8 cellular contexts compared by ENCODE assay signal in genomic region chr6:31619805-31620585, GRCh38. TPM values are rescaled to one million over a fixed set of nuclear protein-coding genes. Genes with fewer than 3 reads are reported as not detected.
DNase-seq lines count a peak whose midpoint lies in the region; ATAC-seq, FAIRE-seq and TF ChIP-seq lines count a peak whose summit lies in the region.

No MANE protein-coding gene starts in this region.

- peak overlapping the region; percentile 98 for H2AFZ ChIP-seq in keratinocyte (ENCODE audit: control insufficient read depth, low read length)

- peak overlapping the region; percentile 96 for H3K9ac ChIP-seq in keratinocyte (ENCODE audit: control insufficient read depth, extremely low read depth, insufficient read depth, low read length)

- peaks cover 21% of the 10 kb centered on the region for H4K20me1 ChIP-seq in keratinocyte (ENCODE audit: control insufficient read depth, extremely low read depth, insufficient read depth, low read length)

- no peaks in the 10 kb centered on the region for H3K9me3 ChIP-seq in keratinocyte (ENCODE audit: control insufficient read depth, low read depth, low read length)

- FAIRE-seq in keratinocyte (lab: Jason Lieb, UNC) = peak; percentile 26

- ATAC-seq in HG03432 (IDR thresholded peaks at IDR 0.05; ENCODE audit: unreplicated experiment) = peak; percentile 81

- no peak for TF ChIP-seq CTCF in keratinocyte (optimal IDR thresholded peaks at IDR 0.05 in 1 of 3, IDR thresholded peaks at IDR 0.05 in 1 of 3, conservative IDR thresholded peaks at IDR 0.05 in 1 of 3; ENCODE audit: extremely low read depth in 1 of 3, insufficient read depth in 2 of 3, low read length in 3 of 3)

- H3K4me2 ChIP-seq in keratinocyte (ENCODE audit: control insufficient read depth, extremely low read depth, insufficient read depth, low read depth, low read length) = peak overlapping the region; percentile 77

- peaks cover 42% of the 10 kb centered on the region for H3K79me2 ChIP-seq in keratinocyte (ENCODE audit: control insufficient read depth, insufficient read depth, low read length)

- peak overlapping the region; percentile 82 to 99 (median 90) for H3K4me3 ChIP-seq in keratinocyte (ENCODE audit: control insufficient read depth in 2 of 3, extremely low read depth in 1 of 3, insufficient read depth in 2 of 3, low read depth in 1 of 3, low read length in 3 of 3)

- dilution Hi-C loops in keratinocyte (cut with MboI; ENCODE audit: extremely low pct_ligation_motif_present, low sequenced_read_pairs) = no loop called here

- peaks cover 14% of the 10 kb centered on the region for H3K4me1 ChIP-seq in keratinocyte (ENCODE audit: control insufficient read depth, extremely low read depth, insufficient read depth, low read length)

- peak overlapping the region; percentile 97 for H3K27ac ChIP-seq in keratinocyte (ENCODE audit: control insufficient read depth, insufficient read depth, low read length)

- no peaks in the 10 kb centered on the region for H3K27me3 ChIP-seq in keratinocyte (ENCODE audit: control insufficient read depth, extremely low read depth, insufficient read depth, low read length)

- TF ChIP-seq POLR2A in GM19193 (IDR thresholded peaks at IDR 0.05; ENCODE audit: extremely low read depth, insufficient read depth, insufficient read length) = peak; percentile 89

- peaks cover 2% of the 10 kb centered on the region for H3K9me1 ChIP-seq in keratinocyte (ENCODE audit: control insufficient read depth, extremely low read depth, insufficient read depth, low read length)

- DNase-seq in Ammon's horn (ENCODE audit: low spot score) (peak; percentile 100), NCI-H460 (ENCODE audit: extremely low read depth, low read depth) (peak; percentile 96), cerebellum (ENCODE audit: low spot score) (peak; percentile 99), keratinocyte (ENCODE audit: low read depth, low spot score) (peak; percentile 95)
- DNase-seq in activated CD4-positive, alpha-beta T cell treated with anti-CD3 and anti-CD28 coated beads for 1 hour = peak; percentile 92
- DNase-seq in stimulated activated CD4-positive, alpha-beta T cell treated with anti-CD3 and anti-CD28 coated beads, Interleukin-12 subunit alpha, Interleukin-12 subunit beta, amount 100 ng/mL, for 48 hours (ENCODE audit: low read depth in 2 of 3, low spot score in 1 of 3) = peak; percentile 97

- peaks cover 14 to 26% of the 10 kb centered on the region in 2 experiments for H3K36me3 ChIP-seq in keratinocyte (ENCODE audit: control insufficient read depth in 2 of 2, extremely low read depth in 1 of 2, insufficient read depth in 2 of 2, low read length in 2 of 2)

RNA-seq across cellular contexts. Expression of gene PRRC2A, which starts 0.5 kb away (rescaled TPM):
- total RNA-seq in NCI-H460 (2014; rRNA removed; shearing (Covaris generic)) = 68.9 and 72.2 TPM in 2 replicates
- 89.8 and 103 TPM in 2 replicates for polyA plus RNA-seq in NCI-H460 (2014; cell fraction: nucleus; rRNA removed)
- 58.3 TPM for total RNA-seq in cerebellum
- polyA plus RNA-seq in keratinocyte = 20.5 to 58.0 TPM (median 22.7 TPM) in 3 replicates
- 44.2 TPM for polyA plus RNA-seq in keratinocyte (2011; ENCODE audit: low read depth)
- 25.7 and 48.2 TPM in 2 replicates for polyA plus RNA-seq in keratinocyte (2011; cell fraction: cytosol; rRNA removed)
- polyA plus RNA-seq in keratinocyte (2011; cell fraction: nucleus; rRNA removed) = 110 and 159 TPM in 2 replicates
- 73.2 and 119 TPM in 2 replicates for polyA plus RNA-seq in keratinocyte (2012; ENCODE audit: low replicate concordance)
- 26.0 to 217 TPM (median 32.8 TPM) in 3 replicates for polyA minus RNA-seq in keratinocyte
- 63.5 TPM for polyA minus RNA-seq in keratinocyte (2011; cell fraction: cytosol; rRNA and poly(A)+ RNA removed)
- polyA minus RNA-seq in keratinocyte (2011; cell fraction: nucleus; rRNA and poly(A)+ RNA removed) = 63.9 and 74.2 TPM in 2 replicates

RNA-seq across cellular contexts. Expression of gene AIF1, which starts 5.0 kb away (rescaled TPM):
- total RNA-seq in NCI-H460 (2014; rRNA removed; shearing (Covaris generic)) = not detected in 2 replicates
- polyA plus RNA-seq in NCI-H460 (2014; cell fraction: nucleus; rRNA removed) = not detected in 2 replicates
- 6.4 TPM for total RNA-seq in cerebellum
- polyA plus RNA-seq in keratinocyte = not detected in 3 replicates
- not detected for polyA plus RNA-seq in keratinocyte (2011; ENCODE audit: low read depth)
- polyA plus RNA-seq in keratinocyte (2011; cell fraction: cytosol; rRNA removed) = not detected in 2 replicates
- not detected in 2 replicates for polyA plus RNA-seq in keratinocyte (2011; cell fraction: nucleus; rRNA removed)
- polyA plus RNA-seq in keratinocyte (2012; ENCODE audit: low replicate concordance) = not detected in 2 replicates
- polyA minus RNA-seq in keratinocyte = not detected in 3 replicates
- polyA minus RNA-seq in keratinocyte (2011; cell fraction: cytosol; rRNA and poly(A)+ RNA removed) = not detected
- not detected in 2 replicates for polyA minus RNA-seq in keratinocyte (2011; cell fraction: nucleus; rRNA and poly(A)+ RNA removed)

RNA-seq across cellular contexts. Expression of gene NCR3, which starts 27.2 kb away (rescaled TPM):
- not detected in 2 replicates for total RNA-seq in NCI-H460 (2014; rRNA removed; shearing (Covaris generic))
- polyA plus RNA-seq in NCI-H460 (2014; cell fraction: nucleus; rRNA removed) = not detected in 2 replicates
- not detected for total RNA-seq in cerebellum
- not detected in 3 replicates for polyA plus RNA-seq in keratinocyte
- polyA plus RNA-seq in keratinocyte (2011; ENCODE audit: low read depth) = not detected
- polyA plus RNA-seq in keratinocyte (2011; cell fraction: cytosol; rRNA removed) = not detected in 2 replicates
- not detected in 2 replicates for polyA plus RNA-seq in keratinocyte (2011; cell fraction: nucleus; rRNA removed)
- polyA plus RNA-seq in keratinocyte (2012; ENCODE audit: low replicate concordance) = not detected in 2 replicates
- polyA minus RNA-seq in keratinocyte = not detected in 3 replicates
- not detected for polyA minus RNA-seq in keratinocyte (2011; cell fraction: cytosol; rRNA and poly(A)+ RNA removed)
- polyA minus RNA-seq in keratinocyte (2011; cell fraction: nucleus; rRNA and poly(A)+ RNA removed) = not detected in 2 replicates

RNA-seq across cellular contexts. Expression of gene BAG6, which starts 32.5 kb away (rescaled TPM):
- 113 and 133 TPM in 2 replicates for total RNA-seq in NCI-H460 (2014; rRNA removed; shearing (Covaris generic))
- polyA plus RNA-seq in NCI-H460 (2014; cell fraction: nucleus; rRNA removed) = 146 and 166 TPM in 2 replicates
- total RNA-seq in cerebellum = 94.5 TPM
- 49.9 to 120 TPM (median 60.6 TPM) in 3 replicates for polyA plus RNA-seq in keratinocyte
- polyA plus RNA-seq in keratinocyte (2011; ENCODE audit: low read depth) = 66.4 TPM
- polyA plus RNA-seq in keratinocyte (2011; cell fraction: cytosol; rRNA removed) = 65.5 and 107 TPM in 2 replicates
- polyA plus RNA-seq in keratinocyte (2011; cell fraction: nucleus; rRNA removed) = 110 and 140 TPM in 2 replicates
- 154 and 169 TPM in 2 replicates for polyA plus RNA-seq in keratinocyte (2012; ENCODE audit: low replicate concordance)
- 79.0 to 180 TPM (median 90.3 TPM) in 3 replicates for polyA minus RNA-seq in keratinocyte
- 136 TPM for polyA minus RNA-seq in keratinocyte (2011; cell fraction: cytosol; rRNA and poly(A)+ RNA removed)
- polyA minus RNA-seq in keratinocyte (2011; cell fraction: nucleus; rRNA and poly(A)+ RNA removed) = 63.8 and 73.6 TPM in 2 replicates

RNA-seq across cellular contexts. Expression of gene LST1, which starts 33.9 kb away (rescaled TPM):
- not detected in 2 replicates for total RNA-seq in NCI-H460 (2014; rRNA removed; shearing (Covaris generic))
- not detected in 2 replicates for polyA plus RNA-seq in NCI-H460 (2014; cell fraction: nucleus; rRNA removed)
- total RNA-seq in cerebellum = 0.73 TPM
- 0.18 TPM in 1 of 3 replicates, not detected in the others for polyA plus RNA-seq in keratinocyte
- not detected for polyA plus RNA-seq in keratinocyte (2011; ENCODE audit: low read depth)
- not detected in 2 replicates for polyA plus RNA-seq in keratinocyte (2011; cell fraction: cytosol; rRNA removed)
- 0.24 TPM in 1 of 2 replicates, not detected in the other for polyA plus RNA-seq in keratinocyte (2011; cell fraction: nucleus; rRNA removed)
- polyA plus RNA-seq in keratinocyte (2012; ENCODE audit: low replicate concordance) = 0.21 TPM in 1 of 2 replicates, not detected in the other
- not detected in 3 replicates for polyA minus RNA-seq in keratinocyte
- not detected for polyA minus RNA-seq in keratinocyte (2011; cell fraction: cytosol; rRNA and poly(A)+ RNA removed)
- not detected in 2 replicates for polyA minus RNA-seq in keratinocyte (2011; cell fraction: nucleus; rRNA and poly(A)+ RNA removed)

Comparison
In these comparisons a context has a peak if more than half of its experiments do, and no peak if none do; other contexts are left out.
1. Peak in every context shown above with its lines: DNase-seq, ATAC-seq, H3K4me3 ChIP-seq and H3K27ac ChIP-seq.